Comparison of ENCODE assay signal across 18 cellular contexts in genomic region chr3:41120461-41120860, GRCh38.
DNase-seq lines count a peak whose midpoint lies in the region; ATAC-seq and TF ChIP-seq lines count a peak whose summit lies in the region.
"Had no signal": no experiment of that assay in that cellular context is flagged by ENCODE, and none has a peak within 500 bp of the region (broad histone marks: within the 10 kb centered on the region; RNA-seq: fewer than 3 reads in every experiment).

No MANE protein-coding gene starts in this region.

- H3K9ac ChIP-seq in BLaER1: no peak overlapping the region
- H3K9ac ChIP-seq in NT2/D1 (ENCODE audit: insufficient read length, low read depth): no peak overlapping the region
- H3K9ac ChIP-seq in muscle layer of colon (ENCODE audit: low read length): no peak overlapping the region

- CTCF ChIA-PET in Calu3 (lab: Charles Lee): no interaction called here

- H3K36me3 Mint-ChIP-seq in naive thymus-derived CD8-positive, alpha-beta T cell: peaks cover 0 to 4% (median 0%) of the 10 kb centered on the region in 3 donors
- peaks cover 6% of the 10 kb centered on the region for H3K36me3 Mint-ChIP-seq in Calu3 (ENCODE audit: insufficient read depth, unreplicated experiment)

- H3K27ac ChIP-seq in BLaER1 (no peak overlapping the region), muscle layer of colon (ENCODE audit: low read depth, low read length) (peak overlapping the region; percentile 39), foreskin keratinocyte (no peak overlapping the region)

- no peak for TF ChIP-seq CTCF in foreskin keratinocyte (conservative IDR thresholded peaks at IDR 0.05)
- no peak for TF ChIP-seq CTCF in Calu3 (IDR thresholded peaks at IDR 0.05; ENCODE audit: unreplicated experiment)

- no peak overlapping the region for H3K4me3 ChIP-seq in BLaER1
- H3K4me3 ChIP-seq in NT2/D1 (ENCODE audit: insufficient read length, low read depth): no peak overlapping the region
- no peak overlapping the region for H3K4me3 ChIP-seq in muscle layer of colon (ENCODE audit: low read depth in 1 of 2, low read length in 2 of 2)
- H3K4me3 ChIP-seq: body of pancreas, skin epidermis had no signal

- H3K4me2 ChIP-seq in BLaER1: peak overlapping the region; percentile 47

- BruUV-seq in Calu3 (replicated peaks; lab: Mats Ljungman, UMichigan): no TSS peak

- H3K27ac Mint-ChIP-seq in naive thymus-derived CD8-positive, alpha-beta T cell: peak overlapping the region in 4 of 10 donors; percentile 16 to 62 (median 38)
- no peak overlapping the region for H3K27ac Mint-ChIP-seq in Calu3 (ENCODE audit: unreplicated experiment)
- H3K27ac Mint-ChIP-seq: activated CD4-positive, alpha-beta T cell treated with anti-CD3 and anti-CD28 coated beads for 36 hours; activated naive CD4-positive, alpha-beta T cell treated with anti-CD3 and anti-CD28 coated beads for 36 hours; effector memory CD8-positive, alpha-beta T cell had no signal

- peak; percentile 46 for DNase-seq in NT2/D1 (ENCODE audit: low read depth, low spot score)
- DNase-seq in foreskin melanocyte: peak; percentile 92
- DNase-seq in naive thymus-derived CD8-positive, alpha-beta T cell: no peak
- no peak for DNase-seq in foreskin keratinocyte
- DNase-seq in Calu3: no peak
- no peak for DNase-seq in activated CD4-positive, CD25-positive, alpha-beta regulatory T cell (lab: John Stamatoyannopoulos, UW)
- DNase-seq: activated CD4-positive, alpha-beta T cell treated with anti-CD3 and anti-CD28 coated beads for 36 hours; activated naive CD4-positive, alpha-beta T cell treated with anti-CD3 and anti-CD28 coated beads for 36 hours; COR-L47; effector memory CD8-positive, alpha-beta T cell; GF-D8; NCI-H2081; NCI-H524 treated with DMSO at 0.1 percent for 48 hours; stimulated activated naive CD4-positive, alpha-beta T cell had no signal

- peaks cover 0 to 7% (median 3%) of the 10 kb centered on the region in 5 donors for H3K27me3 Mint-ChIP-seq in naive thymus-derived CD8-positive, alpha-beta T cell
- H3K27me3 Mint-ChIP-seq in Calu3 (ENCODE audit: unreplicated experiment): peaks cover 25% of the 10 kb centered on the region
- H3K27me3 Mint-ChIP-seq: activated CD4-positive, alpha-beta T cell treated with anti-CD3 and anti-CD28 coated beads for 36 hours had no signal

- H3K4me1 Mint-ChIP-seq in naive thymus-derived CD8-positive, alpha-beta T cell: peaks cover 27 to 38% (median 36%) of the 10 kb centered on the region in 4 donors
- H3K4me1 Mint-ChIP-seq in Calu3 (ENCODE audit: low read depth, unreplicated experiment): peaks cover 26% of the 10 kb centered on the region

- peaks cover 5% of the 10 kb centered on the region; the same call in 1 of the 2 replicates for H3K9me3 ChIP-seq in BLaER1
- peaks cover 7% of the 10 kb centered on the region for H3K9me3 ChIP-seq in NT2/D1 (ENCODE audit: insufficient read depth, low read length)
- no peaks in the 10 kb centered on the region for H3K9me3 ChIP-seq in muscle layer of colon (ENCODE audit: low read length)
- H3K9me3 ChIP-seq: body of pancreas had no signal

- no peaks in the 10 kb centered on the region for H3K36me3 ChIP-seq in BLaER1
- no peaks in the 10 kb centered on the region for H3K36me3 ChIP-seq in NT2/D1 (ENCODE audit: insufficient read depth, insufficient read length, low read length)
- no peaks in the 10 kb centered on the region for H3K36me3 ChIP-seq in muscle layer of colon (ENCODE audit: insufficient read depth, low read length)

- ATAC-seq in naive thymus-derived CD8-positive, alpha-beta T cell: no peak
- no peak for ATAC-seq in foreskin keratinocyte
- ATAC-seq: activated CD4-positive, alpha-beta T cell treated with anti-CD3 and anti-CD28 coated beads for 36 hours; body of pancreas; effector memory CD8-positive, alpha-beta T cell had no signal

- H3K4me1 ChIP-seq in BLaER1 (peaks cover 49% of the 10 kb centered on the region), NT2/D1 (ENCODE audit: insufficient read depth, insufficient read length) (peaks cover 9% of the 10 kb centered on the region), muscle layer of colon (ENCODE audit: insufficient read depth, low read length) (peaks cover 18% of the 10 kb centered on the region), foreskin keratinocyte (peaks cover 11% of the 10 kb centered on the region)

- POLR2A ChIA-PET in naive thymus-derived CD8-positive, alpha-beta T cell (lab: Charles Lee): no interaction called here

- intact Hi-C loops in Calu3 (cut with micrococcal nuclease; ENCODE audit: unreplicated experiment): no loop called here

- H4K20me1 ChIP-seq in BLaER1: no peaks in the 10 kb centered on the region

- peaks cover 0 to 5% (median 3%) of the 10 kb centered on the region in 9 donors for H3K9me3 Mint-ChIP-seq in naive thymus-derived CD8-positive, alpha-beta T cell
- H3K9me3 Mint-ChIP-seq in Calu3 (ENCODE audit: low read depth, unreplicated experiment): peaks cover 2% of the 10 kb centered on the region
- H3K9me3 Mint-ChIP-seq: effector memory CD8-positive, alpha-beta T cell had no signal

- H3K4me3 Mint-ChIP-seq in naive thymus-derived CD8-positive, alpha-beta T cell: no peak overlapping the region
- H3K4me3 Mint-ChIP-seq in Calu3 (ENCODE audit: low read depth, unreplicated experiment): no peak overlapping the region
- H3K4me3 Mint-ChIP-seq: activated CD4-positive, alpha-beta T cell treated with anti-CD3 and anti-CD28 coated beads for 36 hours; activated naive CD4-positive, alpha-beta T cell treated with anti-CD3 and anti-CD28 coated beads for 36 hours; effector memory CD8-positive, alpha-beta T cell had no signal

- no peaks in the 10 kb centered on the region for H3K27me3 ChIP-seq in BLaER1
- no peaks in the 10 kb centered on the region for H3K27me3 ChIP-seq in NT2/D1 (ENCODE audit: insufficient read depth, insufficient read length)
- no peaks in the 10 kb centered on the region for H3K27me3 ChIP-seq in muscle layer of colon (ENCODE audit: control insufficient read depth in 1 of 2, insufficient read depth in 2 of 2, low read length in 2 of 2)
- H3K27me3 ChIP-seq in foreskin keratinocyte: no peaks in the 10 kb centered on the region
- H3K27me3 ChIP-seq: body of pancreas had no signal

Comparison
In these comparisons a context has a peak if more than half of its experiments do, and no peak if none do; other contexts are left out.
1. DNase-seq: peak in NT2/D1 (single experiment) and foreskin melanocyte (single experiment); none in naive thymus-derived CD8-positive, alpha-beta T cell (0 of 10), foreskin keratinocyte (0 of 2), Calu3 (single experiment) and activated CD4-positive, CD25-positive, alpha-beta regulatory T cell (0 of 4).